ENCODE assay signal across 15 cellular contexts in genomic region chrX:71637253-71637618, GRCh38. TPM values are rescaled to one million over a fixed set of nuclear protein-coding genes. Genes with fewer than 3 reads are reported as not detected.
A peak's percentile ranks its signal among the peaks of the same experiment; 100 is the strongest.
DNase-seq lines count a peak whose midpoint lies in the region; ATAC-seq and TF ChIP-seq lines count a peak whose summit lies in the region.
"Had no signal": no experiment of that assay in that cellular context is flagged by ENCODE, and none has a peak within 500 bp of the region (broad histone marks: within the 10 kb centered on the region; RNA-seq: fewer than 3 reads in every experiment).

No MANE protein-coding gene starts in this region.

- no peak for TF ChIP-seq CTCF in MCF 10A (IDR thresholded peaks at IDR 0.05; ENCODE audit: unreplicated experiment)
- TF ChIP-seq CTCF in mammary epithelial cell (conservative IDR thresholded peaks at IDR 0.05 in 1 of 2, IDR thresholded peaks at IDR 0.05 in 1 of 2; ENCODE audit: extremely low read depth in 1 of 2, insufficient read depth in 1 of 2, low read depth in 1 of 2, low read length in 2 of 2): no peak
- TF ChIP-seq CTCF in OCI-LY3 (IDR thresholded peaks at IDR 0.05; ENCODE audit: low read depth, low read length): no peak
- no peak for TF ChIP-seq CTCF in fibroblast of the aortic adventitia (IDR thresholded peaks at IDR 0.05; ENCODE audit: insufficient read depth, low read length)

- dilution Hi-C loops in mammary epithelial cell (cut with HindIII; ENCODE audit: low sequenced_read_pairs): no loop called here

- no peak overlapping the region for H3K4me2 ChIP-seq in mammary epithelial cell (ENCODE audit: insufficient read depth, low read depth, low read length)
- peak overlapping the region; percentile 91 for H3K4me2 ChIP-seq in OCI-LY3 (ENCODE audit: low read length)

- CTCF ChIA-PET in MCF 10A (lab: Yijun Ruan, JAX) (no interaction called here), mammary epithelial cell (lab: Charles Lee; ENCODE audit: low non-redundant PET) (no interaction called here)

- no peak overlapping the region for H3K4me3 Mint-ChIP-seq in MCF 10A (ENCODE audit: unreplicated experiment)
- H3K4me3 Mint-ChIP-seq: mesothelial cell of epicardium had no signal

- DNase-seq in MCF 10A (ENCODE audit: unreplicated experiment): peak; percentile 16
- no peak for DNase-seq in mammary epithelial cell
- peak; percentile 19 for DNase-seq in fibroblast of the aortic adventitia (ENCODE audit: low read depth)
- no peak for DNase-seq in aorta
- no peak for DNase-seq in NCI-H774 (lab: John Stamatoyannopoulos, UW)
- no peak for DNase-seq in caudate nucleus (lab: John Stamatoyannopoulos, UW)
- DNase-seq in NCI-H2171 (lab: John Stamatoyannopoulos, UW): no peak
- DNase-seq: KG1; stimulated activated CD4-positive, alpha-beta T cell treated with anti-CD3 and anti-CD28 coated beads, Interleukin-12 subunit alpha, Interleukin-12 subunit beta, amount 100 ng/mL, for 4 hours; substantia nigra; WERI-Rb-1 had no signal

- H3K36me3 Mint-ChIP-seq in MCF 10A (ENCODE audit: insufficient read depth, unreplicated experiment): no peaks in the 10 kb centered on the region
- H3K36me3 Mint-ChIP-seq: mesothelial cell of epicardium had no signal

- no peaks in the 10 kb centered on the region for H4K20me1 ChIP-seq in mammary epithelial cell (ENCODE audit: insufficient read depth, low read length)
- no peaks in the 10 kb centered on the region for H4K20me1 ChIP-seq in OCI-LY3 (ENCODE audit: insufficient read depth, low read length)

- H3K27me3 ChIP-seq in mammary epithelial cell (ENCODE audit: insufficient read depth, low read length): no peaks in the 10 kb centered on the region
- H3K27me3 ChIP-seq in OCI-LY3 (ENCODE audit: low read depth, low read length): no peaks in the 10 kb centered on the region
- no peaks in the 10 kb centered on the region for H3K27me3 ChIP-seq in aorta (ENCODE audit: control insufficient read depth in 1 of 2, insufficient read depth in 2 of 2, low read length in 1 of 2)
- H3K27me3 ChIP-seq: ascending aorta had no signal

- intact Hi-C loops in MCF 10A (cut with micrococcal nuclease): no loop called here
- intact Hi-C loops in mammary epithelial cell (cut with micrococcal nuclease): no loop called here
- intact Hi-C loops in aorta (cut with DNase I): no loop called here

- H3K9ac ChIP-seq in mammary epithelial cell (ENCODE audit: insufficient read depth, low read length) (no peak overlapping the region), OCI-LY3 (ENCODE audit: low read length) (0 out of 2 replicates have a peak overlapping the region, but pooled peaks have one; percentile 49)

- H2AFZ ChIP-seq in mammary epithelial cell (ENCODE audit: low read depth, low read length) (no peak overlapping the region), OCI-LY3 (ENCODE audit: low read depth, low read length) (no peak overlapping the region)

- H3K27ac Mint-ChIP-seq in MCF 10A (ENCODE audit: low read depth, unreplicated experiment): no peak overlapping the region
- H3K27ac Mint-ChIP-seq: mesothelial cell of epicardium had no signal

- in situ Hi-C loops in mammary epithelial cell (cut with MboI; ENCODE audit: low sequenced_read_pairs in 2 of 2): no loop called here

- H3K27ac ChIP-seq in mammary epithelial cell (ENCODE audit: insufficient read depth, low read depth, low read length) (no peak overlapping the region), OCI-LY3 (ENCODE audit: low read length) (peak overlapping the region; percentile 73), aorta (ENCODE audit: low read depth in 1 of 2, low read length in 2 of 2) (no peak overlapping the region), caudate nucleus (ENCODE audit: low read depth, low read length) (no peak overlapping the region)
- H3K27ac ChIP-seq: ascending aorta, WERI-Rb-1 had no signal

- no peaks in the 10 kb centered on the region for H3K9me3 Mint-ChIP-seq in MCF 10A (ENCODE audit: unreplicated experiment)

- H3K79me2 ChIP-seq in mammary epithelial cell (ENCODE audit: insufficient read depth, low read length) (no peaks in the 10 kb centered on the region), OCI-LY3 (ENCODE audit: low read length) (no peaks in the 10 kb centered on the region)

- WGBS in mammary epithelial cell (ENCODE audit: low coverage, missing lambda C conversion rate): 66% methylated on average over 3 of the region's 3 CpGs
- 83 to 93% methylated on average over 3 of the region's 3 CpGs for WGBS in aorta, 2 donors

- H3K9me3 ChIP-seq in mammary epithelial cell (replicated peaks; ENCODE audit: insufficient read depth, low read length) (peaks cover 3% of the 10 kb centered on the region), OCI-LY3 (ENCODE audit: insufficient read depth, low read length) (no peaks in the 10 kb centered on the region), aorta (ENCODE audit: control insufficient read depth, low read length) (no peaks in the 10 kb centered on the region)
- H3K9me3 ChIP-seq: ascending aorta had no signal

- BruUV-seq in MCF 10A (replicated peaks; lab: Mats Ljungman, UMichigan) (no TSS peak), mammary epithelial cell (replicated peaks; lab: Mats Ljungman, UMichigan) (no TSS peak)

- H3K4me1 ChIP-seq in mammary epithelial cell (ENCODE audit: insufficient read depth, low read length) (no peaks in the 10 kb centered on the region), OCI-LY3 (ENCODE audit: low read length) (peaks cover 39% of the 10 kb centered on the region), aorta (ENCODE audit: control insufficient read depth in 1 of 2, insufficient read depth in 2 of 2, low read length in 2 of 2) (no peaks in the 10 kb centered on the region)
- H3K4me1 ChIP-seq: ascending aorta had no signal

- H3K36me3 ChIP-seq in mammary epithelial cell (ENCODE audit: insufficient read depth, low read length) (no peaks in the 10 kb centered on the region), OCI-LY3 (replicated peaks; ENCODE audit: low read depth, low read length) (no peaks in the 10 kb centered on the region), aorta (ENCODE audit: control insufficient read depth in 1 of 2, insufficient read depth in 2 of 2, low read length in 1 of 2) (no peaks in the 10 kb centered on the region)
- H3K36me3 ChIP-seq: ascending aorta, WERI-Rb-1 had no signal

- H3K4me1 Mint-ChIP-seq in MCF 10A (ENCODE audit: insufficient read depth, unreplicated experiment): no peaks in the 10 kb centered on the region
- H3K4me1 Mint-ChIP-seq: mesothelial cell of epicardium had no signal

- POLR2A ChIA-PET in MCF 10A (lab: Yijun Ruan, JAX): no interaction called here

- peak; percentile 39 for ATAC-seq in aorta (ENCODE audit: low FRiP score)

- peaks cover 29% of the 10 kb centered on the region for H3K27me3 Mint-ChIP-seq in MCF 10A (ENCODE audit: insufficient read depth, unreplicated experiment)

- H3K4me3 ChIP-seq in mammary epithelial cell (replicated peaks in 1 of 3; ENCODE audit: insufficient read depth in 1 of 3, low read depth in 2 of 3, low read length in 3 of 3) (no peak overlapping the region), OCI-LY3 (ENCODE audit: low read length) (no peak overlapping the region), fibroblast of the aortic adventitia (ENCODE audit: low read depth, low read length) (no peak overlapping the region), aorta (ENCODE audit: low read length in 2 of 2) (no peak overlapping the region)
- H3K4me3 ChIP-seq: ascending aorta had no signal

RNA-seq across cellular contexts. Expression of gene CXCR3, which starts 18.9 kb away (rescaled TPM):
- not detected in 2 replicates for total RNA-seq in MCF 10A (2022)
- not detected for total RNA-seq in mammary epithelial cell
- not detected for polyA plus RNA-seq in mammary epithelial cell
- polyA minus RNA-seq in mammary epithelial cell: not detected
- not detected in 2 replicates for total RNA-seq in fibroblast of the aortic adventitia (ENCODE audit: low replicate concordance)
- under 1 TPM; 0.49 to 0.69 TPM for total RNA-seq in aorta
- under 1 TPM in 1 of 2 donors, not detected in 1; 0.50 TPM for polyA plus RNA-seq in aorta
- total RNA-seq: ascending aorta, fibroblast of villous mesenchyme, mesothelial cell of epicardium had no signal

RNA-seq across cellular contexts. Expression of gene GCNA, which starts 59.0 kb away (rescaled TPM):
- total RNA-seq in MCF 10A (2022) (3.4 and 3.8 TPM in 2 replicates), mammary epithelial cell (1 to 10 TPM; 2.3 TPM), fibroblast of the aortic adventitia (ENCODE audit: low replicate concordance) (2.3 and 2.4 TPM in 2 replicates), aorta (1 to 10 TPM; 1.9 to 4.8 TPM)
- polyA plus RNA-seq in mammary epithelial cell (0.61 TPM), aorta (1 to 10 TPM in 1 of 2 donors, under 1 TPM in 1; 0.38 to 5.4 TPM)
- polyA minus RNA-seq in mammary epithelial cell: not detected

Comparison
In these comparisons a context has a peak if more than half of its experiments do, and no peak if none do; other contexts are left out.
1. DNase-seq: peak in MCF 10A (single experiment) and fibroblast of the aortic adventitia (single experiment); none in mammary epithelial cell (single experiment), aorta (0 of 2), NCI-H774 (single experiment), caudate nucleus (0 of 61) and NCI-H2171 (single experiment).